In genomic region chr2:173346035-173346434, GRCh38 we compare ENCODE assay signal across 26 cellular contexts.
"Had no signal": no experiment of that assay in that cellular context is flagged by ENCODE, and none has a peak within 500 bp of the region (broad histone marks: within the 10 kb centered on the region; RNA-seq: fewer than 3 reads in every experiment).

No MANE protein-coding gene starts in this region.

- H3K27me3 ChIP-seq: adrenal gland, breast epithelium, colonic mucosa, right atrium auricular region, thyroid gland had no signal

- H3K4me1 ChIP-seq: adrenal gland, breast epithelium, colonic mucosa, lower lobe of right lung, right atrium auricular region, thyroid gland, upper lobe of right lung had no signal

- H3K9me3 ChIP-seq: adrenal gland, colonic mucosa, thyroid gland, upper lobe of right lung had no signal

- H3K4me1 Mint-ChIP-seq: activated B cell treated with CpG ODN at 0.5 μM for 24 hours; activated CD4-positive, alpha-beta T cell treated with anti-CD3 and anti-CD28 coated beads for 36 hours; activated T-helper 17 cell treated with anti-CD3 and anti-CD28 coated beads, Interleukin-2, amount 50 U/mL, for 72 hours; immature natural killer cell; neural crest cell; T-helper 17 cell had no signal

- H3K27ac ChIP-seq: adrenal gland, breast epithelium, colonic mucosa, dorsolateral prefrontal cortex, lower lobe of right lung, right atrium auricular region, thyroid gland, upper lobe of right lung had no signal

- H3K36me3 Mint-ChIP-seq: activated naive CD8-positive, alpha-beta T cell had no signal

- H3K27ac Mint-ChIP-seq: activated B cell treated with CpG ODN at 0.5 μM for 24 hours; activated CD4-positive, alpha-beta T cell treated with anti-CD3 and anti-CD28 coated beads for 36 hours; activated naive CD8-positive, alpha-beta T cell; activated T-cell treated with anti-CD3 and anti-CD28 coated beads, Interleukin-2, amount 50 U/mL, for 24 hours; activated T-helper 17 cell treated with anti-CD3 and anti-CD28 coated beads, Interleukin-2, amount 50 U/mL, for 72 hours; effector memory CD8-positive, alpha-beta T cell; immature natural killer cell; naive thymus-derived CD4-positive, alpha-beta T cell; progenitor cell of endocrine pancreas; T-helper 17 cell had no signal

- H3K27me3 Mint-ChIP-seq: activated B cell treated with CpG ODN at 0.5 μM for 24 hours, progenitor cell of endocrine pancreas had no signal

- H3K4me3 Mint-ChIP-seq: activated B cell treated with CpG ODN at 0.5 μM for 24 hours; activated CD4-positive, alpha-beta T cell treated with anti-CD3 and anti-CD28 coated beads for 36 hours; activated naive CD8-positive, alpha-beta T cell; activated T-cell treated with anti-CD3 and anti-CD28 coated beads, Interleukin-2, amount 50 U/mL, for 24 hours; activated T-helper 17 cell treated with anti-CD3 and anti-CD28 coated beads, Interleukin-2, amount 50 U/mL, for 72 hours; effector memory CD8-positive, alpha-beta T cell; naive thymus-derived CD4-positive, alpha-beta T cell; neural crest cell; T-helper 17 cell had no signal

- ATAC-seq: activated CD4-positive, alpha-beta T cell treated with anti-CD3 and anti-CD28 coated beads for 36 hours; activated T-helper 17 cell treated with anti-CD3 and anti-CD28 coated beads, Interleukin-2, amount 50 U/mL, for 72 hours; effector memory CD8-positive, alpha-beta T cell; left lobe of liver; lower lobe of right lung; naive thymus-derived CD4-positive, alpha-beta T cell; stimulated activated naive CD8-positive, alpha-beta T cell treated with anti-CD3 and anti-CD28 coated beads, Interleukin-15, Interleukin-2, amounts not matched to agents 100 U/mL and 50 U/mL, for 24 hours; T-helper 17 cell; upper lobe of right lung had no signal

- DNase-seq: activated B cell treated with CpG ODN at 0.5 μM for 24 hours; activated CD4-positive, alpha-beta T cell treated with anti-CD3 and anti-CD28 coated beads for 36 hours; activated CD4-positive, alpha-beta T cell treated with anti-CD3 and anti-CD28 coated beads, Interleukin-2, amount 50 U/mL, for 4 hours; activated CD8-positive, alpha-beta memory T cell treated with anti-CD3 and anti-CD28 coated beads for 24 hours; activated CD8-positive, alpha-beta memory T cell treated with anti-CD3 and anti-CD28 coated beads, Interleukin-2, amount 50 U/mL, for 4 hours; activated T-cell treated with anti-CD3 and anti-CD28 coated beads, Interleukin-2, amount 50 U/mL, for 24 hours; adrenal gland; colonic mucosa; dorsolateral prefrontal cortex; effector memory CD8-positive, alpha-beta T cell; immature natural killer cell; lower lobe of right lung; naive thymus-derived CD4-positive, alpha-beta T cell; stimulated activated CD4-positive, alpha-beta T cell treated with anti-CD3 and anti-CD28 coated beads, Interleukin-12 subunit alpha, Interleukin-12 subunit beta, amount 100 ng/mL, for 4 hours; stimulated activated CD4-positive, alpha-beta T cell treated with anti-CD3 and anti-CD28 coated beads, Interleukin-4, amount 100 ng/mL, for 4 hours; stimulated activated naive CD8-positive, alpha-beta T cell treated with anti-CD3 and anti-CD28 coated beads, Interleukin-15, Interleukin-2, amounts not matched to agents 100 U/mL and 50 U/mL, for 24 hours; T-helper 17 cell; thyroid gland; upper lobe of right lung had no signal

- H3K4me3 ChIP-seq: adrenal gland, breast epithelium, colonic mucosa, dorsolateral prefrontal cortex, lower lobe of right lung, right atrium auricular region, thyroid gland, upper lobe of right lung had no signal

- H3K36me3 ChIP-seq: adrenal gland, breast epithelium, colonic mucosa, lower lobe of right lung, right atrium auricular region, thyroid gland, upper lobe of right lung had no signal
